ENCODE assay signal across 9 cellular contexts in the genomic region with DNA sequence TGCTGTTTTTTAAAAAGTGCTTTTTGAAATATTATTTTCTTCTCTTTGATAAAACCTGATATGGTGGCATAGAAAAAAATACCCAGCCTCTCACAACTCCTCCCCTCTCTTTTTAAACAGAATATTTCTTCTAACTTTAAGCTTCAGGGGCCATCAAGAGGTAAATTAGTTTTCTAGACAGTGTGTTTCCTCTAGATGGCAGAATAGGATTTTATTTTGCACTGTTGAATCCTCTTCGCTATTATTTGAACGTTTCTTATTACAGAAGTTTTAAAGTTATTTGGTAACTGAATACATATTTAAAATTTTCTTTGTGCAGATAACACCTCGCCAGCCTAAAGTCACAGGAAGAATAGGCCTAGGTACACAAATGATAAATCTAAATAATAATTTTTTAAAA. TPM values are rescaled to one million over a fixed set of nuclear protein-coding genes. Genes with fewer than 3 reads are reported as not detected.
A peak's percentile ranks its signal among the peaks of the same experiment; 100 is the strongest.
DNase-seq lines count a peak whose midpoint lies in the region; ATAC-seq and TF ChIP-seq lines count a peak whose summit lies in the region.
"Had no signal": no experiment of that assay in that cellular context is flagged by ENCODE, and none has a peak within 500 bp of the region (broad histone marks: within the 10 kb centered on the region; RNA-seq: fewer than 3 reads in every experiment).

No MANE protein-coding gene starts in this region.

- H3K4me1 Mint-ChIP-seq in brain (no peaks in the 10 kb centered on the region), nephron (no peaks in the 10 kb centered on the region)

- H3K9me3 Mint-ChIP-seq in brain (peaks cover 0 to 6% (median 0%) of the 10 kb centered on the region in 5 experiments), nephron (no peaks in the 10 kb centered on the region)
- H3K9me3 Mint-ChIP-seq: activated naive CD4-positive, alpha-beta T cell treated with anti-CD3 and anti-CD28 coated beads, Interleukin-2, amount 10 ng/mL, durations not matched to agents 7 days and 5 days had no signal

- H3K27me3 Mint-ChIP-seq in brain (peaks cover 3% of the 10 kb centered on the region), nephron (ENCODE audit: low read depth) (no peaks in the 10 kb centered on the region)

- no peak overlapping the region for H3K27ac Mint-ChIP-seq in brain
- peak overlapping the region in 1 of 3 experiments; percentile 1 for H3K27ac Mint-ChIP-seq in nephron
- H3K27ac Mint-ChIP-seq: activated naive CD4-positive, alpha-beta T cell treated with anti-CD3 and anti-CD28 coated beads, Interleukin-2, amount 10 ng/mL, durations not matched to agents 7 days and 5 days had no signal

- DNase-seq in DMS153 treated with DMSO at 0.1 percent for 48 hours (lab: John Stamatoyannopoulos, UW; ENCODE audit: unreplicated experiment) (peak; percentile 8), DMS153 (lab: John Stamatoyannopoulos, UW) (no peak), NCI-H146 treated with DMSO at 0.1 percent for 48 hours (lab: John Stamatoyannopoulos, UW; ENCODE audit: unreplicated experiment) (peak; percentile 71), GM19240 (ENCODE audit: insufficient read length, low spot score) (no peak)
- DNase-seq: activated naive CD4-positive, alpha-beta T cell treated with anti-CD3 and anti-CD28 coated beads, Interleukin-2, amount 10 ng/mL, durations not matched to agents 7 days and 5 days had no signal

- no peak for ATAC-seq in GM21381 (IDR thresholded peaks at IDR 0.05; ENCODE audit: unreplicated experiment)
- ATAC-seq in HG03439 (IDR thresholded peaks at IDR 0.05; ENCODE audit: unreplicated experiment), result no peak

- H3K4me3 Mint-ChIP-seq in brain (no peak overlapping the region), nephron (no peak overlapping the region)
- H3K4me3 Mint-ChIP-seq: activated naive CD4-positive, alpha-beta T cell treated with anti-CD3 and anti-CD28 coated beads, Interleukin-2, amount 10 ng/mL, durations not matched to agents 7 days and 5 days had no signal

- H3K36me3 Mint-ChIP-seq in brain (no peaks in the 10 kb centered on the region), nephron (ENCODE audit: low read depth) (no peaks in the 10 kb centered on the region)
- H3K36me3 Mint-ChIP-seq: activated naive CD4-positive, alpha-beta T cell treated with anti-CD3 and anti-CD28 coated beads, Interleukin-2, amount 10 ng/mL, durations not matched to agents 7 days and 5 days had no signal

- TF ChIP-seq CTCF in brain (conservative IDR thresholded peaks at IDR 0.05) (peak; percentile 56 to 74), nephron (IDR thresholded peaks at IDR 0.05; ENCODE audit: unreplicated experiment in 3 of 3) (peak; percentile 50 to 63 (median 53))

RNA-seq across cellular contexts. Expression of gene ARL5B, which starts 30.3 kb away (rescaled TPM):
- polyA plus RNA-seq in brain (ENCODE audit: insufficient read depth, low read depth, low replicate concordance), result 2.9 TPM

RNA-seq across cellular contexts. Expression of gene NSUN6, which starts 38.1 kb away (rescaled TPM):
- 4.7 TPM for polyA plus RNA-seq in brain (ENCODE audit: insufficient read depth, low read depth, low replicate concordance)

Comparison
In these comparisons a context has a peak if more than half of its experiments do, and no peak if none do; other contexts are left out.
1. DNase-seq: peak in DMS153 treated with DMSO at 0.1 percent for 48 hours (single experiment) and NCI-H146 treated with DMSO at 0.1 percent for 48 hours (single experiment); none in DMS153 (single experiment) and GM19240 (single experiment).